Comparison of ENCODE assay signal across 26 cellular contexts in genomic region chr4:5755161-5755560, GRCh38. TPM values are rescaled to one million over a fixed set of nuclear protein-coding genes. Genes with fewer than 3 reads are reported as not detected.
"Had no signal": no experiment of that assay in that cellular context is flagged by ENCODE, and none has a peak within 500 bp of the region (broad histone marks: within the 10 kb centered on the region; RNA-seq: fewer than 3 reads in every experiment).

No MANE protein-coding gene starts in this region.

- H3K9me3 ChIP-seq: heart left ventricle, thoracic aorta, vagina had no signal

- H3K36me3 Mint-ChIP-seq: activated naive CD4-positive, alpha-beta T cell treated with anti-CD3 and anti-CD28 coated beads, Interleukin-2, amount 50 U/mL, for 24 hours; immature natural killer cell; stimulated activated effector memory CD8-positive, alpha-beta T cell treated with anti-CD3 and anti-CD28 coated beads, Interleukin-12 subunit alpha, Interleukin-12 subunit beta, amount 100 ng/mL, for 72 hours had no signal

- H3K27me3 ChIP-seq: heart left ventricle, vagina had no signal

- H3K4me3 ChIP-seq: heart left ventricle, thoracic aorta, vagina had no signal

- FAIRE-seq: bronchial epithelial cell, endothelial cell of umbilical vein, kidney, small intestine had no signal

- H3K27ac Mint-ChIP-seq: activated B cell treated with CpG ODN at 0.5 μM for 24 hours; activated CD8-positive, alpha-beta T cell treated with anti-CD3 and anti-CD28 coated beads for 36 hours; activated naive CD4-positive, alpha-beta T cell treated with anti-CD3 and anti-CD28 coated beads, Interleukin-2, amount 50 U/mL, for 24 hours; activated naive CD8-positive, alpha-beta T cell treated with anti-CD3 and anti-CD28 coated beads, Interleukin-2, amount 50 U/mL, for 24 hours; activated T-helper 2 cell treated with anti-CD3 and anti-CD28 coated beads, Interferon-gamma antibody, Interleukin-2, Interleukin-4, amounts not matched to agents 10 μg/mL and 5 μg/mL and 100 μg/mL, durations not matched to agents 14 hours and 24 hours and 36 hours; immature natural killer cell; naive thymus-derived CD8-positive, alpha-beta T cell; stimulated activated effector memory CD8-positive, alpha-beta T cell treated with anti-CD3 and anti-CD28 coated beads, Interleukin-12 subunit alpha, Interleukin-12 subunit beta, amount 100 ng/mL, for 72 hours; stimulated activated naive CD8-positive, alpha-beta T cell treated with anti-CD3 and anti-CD28 coated beads, Interleukin-15, Interleukin-2, amounts not matched to agents 100 ng/mL and 50 ng/mL, for 24 hours; type B pancreatic cell had no signal

- ATAC-seq: activated CD8-positive, alpha-beta T cell treated with anti-CD3 and anti-CD28 coated beads for 36 hours; activated naive CD8-positive, alpha-beta T cell treated with anti-CD3 and anti-CD28 coated beads, Interleukin-2, amount 50 U/mL, for 24 hours; heart left ventricle; left colon; naive thymus-derived CD8-positive, alpha-beta T cell; sciatic nerve; stimulated activated effector memory CD8-positive, alpha-beta T cell treated with anti-CD3 and anti-CD28 coated beads, Interleukin-12 subunit alpha, Interleukin-12 subunit beta, amount 100 ng/mL, for 72 hours had no signal

- H3K27ac ChIP-seq: heart left ventricle, thoracic aorta, vagina had no signal

- H3K9me3 Mint-ChIP-seq: activated B cell treated with CpG ODN at 0.5 μM for 24 hours; activated CD8-positive, alpha-beta T cell treated with anti-CD3 and anti-CD28 coated beads for 36 hours; activated naive CD4-positive, alpha-beta T cell treated with anti-CD3 and anti-CD28 coated beads, Interleukin-2, amount 50 U/mL, for 24 hours; activated T-helper 2 cell treated with anti-CD3 and anti-CD28 coated beads, Interferon-gamma antibody, Interleukin-2, Interleukin-4, amounts not matched to agents 10 μg/mL and 5 μg/mL and 100 μg/mL, durations not matched to agents 14 hours and 24 hours and 36 hours; immature natural killer cell; stimulated activated effector memory CD8-positive, alpha-beta T cell treated with anti-CD3 and anti-CD28 coated beads, Interleukin-12 subunit alpha, Interleukin-12 subunit beta, amount 100 ng/mL, for 72 hours; stimulated activated naive CD8-positive, alpha-beta T cell treated with anti-CD3 and anti-CD28 coated beads, Interleukin-15, Interleukin-2, amounts not matched to agents 100 ng/mL and 50 ng/mL, for 24 hours; type B pancreatic cell had no signal

- H3K27me3 Mint-ChIP-seq: activated B cell treated with CpG ODN at 0.5 μM for 24 hours; activated CD8-positive, alpha-beta T cell treated with anti-CD3 and anti-CD28 coated beads for 36 hours; activated naive CD4-positive, alpha-beta T cell treated with anti-CD3 and anti-CD28 coated beads, Interleukin-2, amount 50 U/mL, for 24 hours; activated naive CD8-positive, alpha-beta T cell treated with anti-CD3 and anti-CD28 coated beads, Interleukin-2, amount 50 U/mL, for 24 hours; stimulated activated naive CD8-positive, alpha-beta T cell treated with anti-CD3 and anti-CD28 coated beads, Interleukin-15, Interleukin-2, amounts not matched to agents 100 ng/mL and 50 ng/mL, for 24 hours; type B pancreatic cell had no signal

- H3K4me1 ChIP-seq: heart left ventricle had no signal

- DNase-seq: activated B cell treated with CpG ODN at 0.5 μM for 24 hours; activated CD4-positive, alpha-beta T cell treated with anti-CD3 and anti-CD28 coated beads, Interleukin-2, amount 50 U/mL, for 1 hour; activated CD8-positive, alpha-beta T cell treated with anti-CD3 and anti-CD28 coated beads for 36 hours; activated naive CD8-positive, alpha-beta T cell treated with anti-CD3 and anti-CD28 coated beads, Interleukin-2, amount 50 U/mL, for 24 hours; activated T-cell treated with anti-CD3 and anti-CD28 coated beads, Interleukin-2, amount 50 U/mL, for 48 hours; amygdala; cortex of kidney; foreskin fibroblast; heart left ventricle; hypothalamus; immature natural killer cell; kidney; left colon; naive thymus-derived CD8-positive, alpha-beta T cell; small intestine; stimulated activated CD4-positive, alpha-beta T cell treated with anti-CD3 and anti-CD28 coated beads, Interleukin-4, amount 100 ng/mL, for 24 hours had no signal

- H3K4me3 Mint-ChIP-seq: activated B cell treated with CpG ODN at 0.5 μM for 24 hours; activated CD8-positive, alpha-beta T cell treated with anti-CD3 and anti-CD28 coated beads for 36 hours; activated naive CD4-positive, alpha-beta T cell treated with anti-CD3 and anti-CD28 coated beads, Interleukin-2, amount 50 U/mL, for 24 hours; activated naive CD8-positive, alpha-beta T cell treated with anti-CD3 and anti-CD28 coated beads, Interleukin-2, amount 50 U/mL, for 24 hours; immature natural killer cell; naive thymus-derived CD8-positive, alpha-beta T cell; stimulated activated effector memory CD8-positive, alpha-beta T cell treated with anti-CD3 and anti-CD28 coated beads, Interleukin-12 subunit alpha, Interleukin-12 subunit beta, amount 100 ng/mL, for 72 hours; stimulated activated naive CD8-positive, alpha-beta T cell treated with anti-CD3 and anti-CD28 coated beads, Interleukin-15, Interleukin-2, amounts not matched to agents 100 ng/mL and 50 ng/mL, for 24 hours; type B pancreatic cell had no signal

- H3K4me1 Mint-ChIP-seq: activated B cell treated with CpG ODN at 0.5 μM for 24 hours; activated naive CD4-positive, alpha-beta T cell treated with anti-CD3 and anti-CD28 coated beads, Interleukin-2, amount 50 U/mL, for 24 hours; immature natural killer cell had no signal

RNA-seq across cellular contexts. Expression of gene EVC, which starts 44.2 kb away (rescaled TPM):
- polyA plus RNA-seq: immature natural killer cell; naive thymus-derived CD8-positive, alpha-beta T cell had no signal

RNA-seq across cellular contexts. Expression of gene EVC2, which starts 46.8 kb away (rescaled TPM):
- polyA plus RNA-seq: immature natural killer cell had no signal
